13 cellular contexts compared by ENCODE assay signal in genomic region chrX:13086793-13087321, GRCh38. TPM values are rescaled to one million over a fixed set of nuclear protein-coding genes. Genes with fewer than 3 reads are reported as not detected.
DNase-seq lines count a peak whose midpoint lies in the region; ATAC-seq and TF ChIP-seq lines count a peak whose summit lies in the region.
"Not testable (repeated sequence)": the region's sequence is repeated elsewhere in the genome, so short reads cannot be mapped to it uniquely, and the experiment has no call there.
"Had no signal": no experiment of that assay in that cellular context is flagged by ENCODE, and none has a peak within 500 bp of the region (broad histone marks: within the 10 kb centered on the region; RNA-seq: fewer than 3 reads in every experiment).

No MANE protein-coding gene starts in this region.

- not testable (repeated sequence) for H3K36me3 Mint-ChIP-seq in CD4-positive, alpha-beta memory T cell; activated CD8-positive, alpha-beta T cell treated with anti-CD3 and anti-CD28 coated beads, Interleukin-2, amount 10 ng/mL, durations not matched to agents 7 days and 5 days (ENCODE audit: low read depth); activated naive CD4-positive, alpha-beta T cell treated with anti-CD3 and anti-CD28 coated beads, Interleukin-2, amount 50 U/mL, for 24 hours; dendritic cell treated with granulocyte-macrophage colony-stimulating factor and Interleukin-4, amounts not matched to agents 40 ng/mL and 50 ng/mL, for 4 days (ENCODE audit: low read depth); naive thymus-derived CD8-positive, alpha-beta T cell

- H3K9me3 Mint-ChIP-seq in CD4-positive, alpha-beta memory T cell; activated CD8-positive, alpha-beta T cell treated with anti-CD3 and anti-CD28 coated beads, Interleukin-2, amount 10 ng/mL, durations not matched to agents 7 days and 5 days (ENCODE audit: insufficient read depth); activated naive CD4-positive, alpha-beta T cell treated with anti-CD3 and anti-CD28 coated beads, Interleukin-2, amount 50 U/mL, for 24 hours; dendritic cell treated with granulocyte-macrophage colony-stimulating factor and Interleukin-4, amounts not matched to agents 40 ng/mL and 50 ng/mL, for 4 days; naive thymus-derived CD8-positive, alpha-beta T cell: not testable (repeated sequence)

- H2AFZ ChIP-seq in MM.1S (ENCODE audit: low read length); SU-DHL-6 (ENCODE audit: low read depth, low read length, severe bottlenecking): not testable (repeated sequence)

- CTCF ChIA-PET in CD4-positive, alpha-beta memory T cell (lab: Charles Lee; ENCODE audit: partially characterized antibody) = interaction anchor here (0.9 to 5.0 kb wide), 14 partner anchors 10 to 401 kb away, joined by 3 to 32 read pairs (median 8); no protein-coding TSS in a partner anchor
- CTCF ChIA-PET in activated CD8-positive, alpha-beta T cell treated with anti-CD3 and anti-CD28 coated beads, Interleukin-2, amount 10 ng/mL, durations not matched to agents 7 days and 5 days (lab: Charles Lee) = interaction anchor here (0.7 to 5.1 kb wide), 12 partner anchors 12 to 141 kb away, joined by 3 to 37 read pairs (median 4); no protein-coding TSS in a partner anchor

- H3K27me3 Mint-ChIP-seq in CD4-positive, alpha-beta memory T cell; activated CD8-positive, alpha-beta T cell treated with anti-CD3 and anti-CD28 coated beads, Interleukin-2, amount 10 ng/mL, durations not matched to agents 7 days and 5 days (ENCODE audit: low read depth); activated naive CD4-positive, alpha-beta T cell treated with anti-CD3 and anti-CD28 coated beads, Interleukin-2, amount 50 U/mL, for 24 hours; dendritic cell treated with granulocyte-macrophage colony-stimulating factor and Interleukin-4, amounts not matched to agents 40 ng/mL and 50 ng/mL, for 4 days; naive thymus-derived CD8-positive, alpha-beta T cell: not testable (repeated sequence)

- H3K79me2 ChIP-seq in MM.1S (ENCODE audit: low read length); SU-DHL-6 (ENCODE audit: insufficient read depth, low read length): not testable (repeated sequence)

- POLR2A ChIA-PET in CD4-positive, alpha-beta memory T cell (lab: Charles Lee; ENCODE audit: partially characterized antibody) = interaction anchor here (1.0 to 32.7 kb wide), 25 partner anchors 9 to 649 kb away, joined by 3 to 1769 read pairs (median 9); partner anchors contain the start of gene TMSB4X
- POLR2A ChIA-PET in activated CD8-positive, alpha-beta T cell treated with anti-CD3 and anti-CD28 coated beads, Interleukin-2, amount 10 ng/mL, durations not matched to agents 7 days and 5 days (lab: Charles Lee) = interaction anchor here (0.8 to 13.9 kb wide), 11 partner anchors 12 to 138 kb away, joined by 3 to 779 read pairs (median 12); partner anchors contain the start of gene TMSB4X
- POLR2A ChIA-PET in naive thymus-derived CD8-positive, alpha-beta T cell (lab: Charles Lee) = interaction anchor here (0.9 to 20.9 kb wide), 18 partner anchors 13 to 566 kb away, joined by 3 to 1055 read pairs (median 18); partner anchors contain the start of genes TCEANC and TMSB4X

- TF ChIP-seq POLR2A in upper lobe of left lung (IDR thresholded peaks at IDR 0.05) = not testable (repeated sequence)

- ATAC-seq in activated CD8-positive, alpha-beta T cell treated with anti-CD3 and anti-CD28 coated beads, Interleukin-2, amount 10 ng/mL, durations not matched to agents 7 days and 5 days; naive thymus-derived CD8-positive, alpha-beta T cell; upper lobe of left lung (ENCODE audit: low FRiP score in 2 of 2): not testable (repeated sequence)

- H3K27me3 ChIP-seq in CD4-positive, alpha-beta memory T cell (ENCODE audit: insufficient read depth, low read length); MM.1S (replicated peaks; ENCODE audit: insufficient read depth, low read length); SU-DHL-6 (ENCODE audit: low read length); upper lobe of left lung: not testable (repeated sequence)

- H3K36me3 ChIP-seq in CD4-positive, alpha-beta memory T cell (ENCODE audit: insufficient read depth, low read length); MM.1S (replicated peaks; ENCODE audit: insufficient read depth, low read length); SU-DHL-6 (ENCODE audit: low read length); upper lobe of left lung: not testable (repeated sequence)

- intact Hi-C loops in CD4-positive, alpha-beta memory T cell (cut with micrococcal nuclease) = loop anchor here (1.0 kb wide), 4 partner anchors 13 to 136 kb away; no protein-coding TSS in a partner anchor
- intact Hi-C loops in dendritic cell treated with granulocyte-macrophage colony-stimulating factor and Interleukin-4, amounts not matched to agents 40 ng/mL and 50 ng/mL, for 4 days (cut with micrococcal nuclease) = loop anchor here (10.0 kb wide), 1 partner anchor 82 kb away; no protein-coding TSS in a partner anchor

- H3K4me1 ChIP-seq in CD4-positive, alpha-beta memory T cell (ENCODE audit: insufficient read depth, low read length) = peaks cover 98% of the 10 kb centered on the region
- H3K4me1 ChIP-seq in MM.1S (ENCODE audit: low read length) (peaks cover 27% of the 10 kb centered on the region), upper lobe of left lung (peaks cover 10 to 42% (median 17%) of the 10 kb centered on the region in 4 donors)

- WGBS in upper lobe of left lung, 2 donors = 79 to 81% methylated on average over 6 to 8 of the region's 8 CpGs

- peak overlapping the region; percentile 95 to 99 (median 97) for H3K27ac Mint-ChIP-seq in CD4-positive, alpha-beta memory T cell
- H3K27ac Mint-ChIP-seq in activated CD8-positive, alpha-beta T cell treated with anti-CD3 and anti-CD28 coated beads, Interleukin-2, amount 10 ng/mL, durations not matched to agents 7 days and 5 days = peak overlapping the region; percentile 98
- H3K27ac Mint-ChIP-seq in activated naive CD4-positive, alpha-beta T cell treated with anti-CD3 and anti-CD28 coated beads, Interleukin-2, amount 50 U/mL, for 24 hours = peak overlapping the region; percentile 99
- H3K27ac Mint-ChIP-seq in dendritic cell treated with granulocyte-macrophage colony-stimulating factor and Interleukin-4, amounts not matched to agents 40 ng/mL and 50 ng/mL, for 4 days = peak overlapping the region; percentile 77
- H3K27ac Mint-ChIP-seq in naive thymus-derived CD8-positive, alpha-beta T cell = peak overlapping the region; percentile 93 to 100 (median 98)

- H3K4me2 ChIP-seq in MM.1S (ENCODE audit: low read depth, low read length) (peak overlapping the region; percentile 62; the same call in 1 of the 2 replicates), SU-DHL-6 (ENCODE audit: low read depth, low read length, poor library complexity, severe bottlenecking) (peak overlapping the region; percentile 93)

- TF ChIP-seq CTCF in MM.1S (IDR thresholded peaks at IDR 0.05; ENCODE audit: low read length); SU-DHL-6 (IDR thresholded peaks at IDR 0.05; ENCODE audit: insufficient read depth, low read length, poor library complexity, severe bottlenecking); upper lobe of left lung (IDR thresholded peaks at IDR 0.05): not testable (repeated sequence)

- H3F3A ChIP-seq in MM.1S (ENCODE audit: insufficient read depth, low read length) (peaks cover 14% of the 10 kb centered on the region; the same call in 1 of the 2 replicates), SU-DHL-6 (ENCODE audit: insufficient read depth) (peaks cover 82% of the 10 kb centered on the region)

- TF ChIP-seq EP300 in upper lobe of left lung (IDR thresholded peaks at IDR 0.05) = not testable (repeated sequence)

- H3K4me3 Mint-ChIP-seq in CD4-positive, alpha-beta memory T cell = peak overlapping the region; percentile 72 to 87 (median 76)
- peak overlapping the region; percentile 79 for H3K4me3 Mint-ChIP-seq in activated CD8-positive, alpha-beta T cell treated with anti-CD3 and anti-CD28 coated beads, Interleukin-2, amount 10 ng/mL, durations not matched to agents 7 days and 5 days
- H3K4me3 Mint-ChIP-seq in activated naive CD4-positive, alpha-beta T cell treated with anti-CD3 and anti-CD28 coated beads, Interleukin-2, amount 50 U/mL, for 24 hours = peak overlapping the region; percentile 86
- H3K4me3 Mint-ChIP-seq in dendritic cell treated with granulocyte-macrophage colony-stimulating factor and Interleukin-4, amounts not matched to agents 40 ng/mL and 50 ng/mL, for 4 days = not testable (repeated sequence)
- peak overlapping the region; percentile 57 to 89 (median 84) for H3K4me3 Mint-ChIP-seq in naive thymus-derived CD8-positive, alpha-beta T cell

- not testable (repeated sequence) for H3K9me2 ChIP-seq in MM.1S (replicated peaks; ENCODE audit: insufficient read depth, low read length); SU-DHL-6 (replicated peaks; ENCODE audit: insufficient read depth, low read length)

- H3K9ac ChIP-seq in MM.1S (ENCODE audit: low read length) = not testable (repeated sequence)
- peak overlapping the region; percentile 56 for H3K9ac ChIP-seq in SU-DHL-6 (ENCODE audit: low read length)

- not testable (repeated sequence) for H3K9me3 ChIP-seq in CD4-positive, alpha-beta memory T cell (ENCODE audit: control insufficient read depth in 1 of 2, low read length in 2 of 2); MM.1S (replicated peaks; ENCODE audit: insufficient read depth, low read length); SU-DHL-6 (ENCODE audit: insufficient read depth, low read length); upper lobe of left lung

- peak overlapping the region in 1 of 2 donors; percentile 50 for H3K4me3 ChIP-seq in CD4-positive, alpha-beta memory T cell (ENCODE audit: low read length in 2 of 2)
- H3K4me3 ChIP-seq in MM.1S (ENCODE audit: low read length); upper lobe of left lung: not testable (repeated sequence)
- peak overlapping the region; percentile 42 for H3K4me3 ChIP-seq in SU-DHL-6 (ENCODE audit: insufficient read depth, low read length, poor library complexity, severe bottlenecking)

- not testable (repeated sequence) for H4K20me1 ChIP-seq in MM.1S (ENCODE audit: insufficient read depth, low read length); SU-DHL-6 (ENCODE audit: low read depth, low read length)

- DNase-seq in CD4-positive, alpha-beta memory T cell; MM.1S; activated CD8-positive, alpha-beta T cell treated with anti-CD3 and anti-CD28 coated beads, Interleukin-2, amount 10 ng/mL, durations not matched to agents 7 days and 5 days; upper lobe of left lung: not testable (repeated sequence)
- DNase-seq in naive thymus-derived CD8-positive, alpha-beta T cell = peak in 1 of 10 donors; percentile 20

- H3K4me1 Mint-ChIP-seq in CD4-positive, alpha-beta memory T cell = peaks cover 58 to 99% (median 79%) of the 10 kb centered on the region in 4 donors
- H3K4me1 Mint-ChIP-seq in activated CD8-positive, alpha-beta T cell treated with anti-CD3 and anti-CD28 coated beads, Interleukin-2, amount 10 ng/mL, durations not matched to agents 7 days and 5 days (ENCODE audit: low read depth) = peaks cover 95% of the 10 kb centered on the region
- H3K4me1 Mint-ChIP-seq in activated naive CD4-positive, alpha-beta T cell treated with anti-CD3 and anti-CD28 coated beads, Interleukin-2, amount 50 U/mL, for 24 hours = peaks cover 93% of the 10 kb centered on the region
- H3K4me1 Mint-ChIP-seq in dendritic cell treated with granulocyte-macrophage colony-stimulating factor and Interleukin-4, amounts not matched to agents 40 ng/mL and 50 ng/mL, for 4 days (ENCODE audit: low read depth) = peaks cover 41% of the 10 kb centered on the region
- peaks cover 17 to 93% (median 81%) of the 10 kb centered on the region in 4 donors for H3K4me1 Mint-ChIP-seq in naive thymus-derived CD8-positive, alpha-beta T cell

- H3K27ac ChIP-seq in CD4-positive, alpha-beta memory T cell (ENCODE audit: low read depth, low read length) = peak overlapping the region; percentile 94
- H3K27ac ChIP-seq in MM.1S (ENCODE audit: low read length) = peak overlapping the region; percentile 86; the same call in 1 of the 2 replicates
- H3K27ac ChIP-seq in SU-DHL-6 (ENCODE audit: low read depth, low read length) = peak overlapping the region; percentile 99
- H3K27ac ChIP-seq in upper lobe of left lung = peak overlapping the region; percentile 22 to 70 (median 44)

RNA-seq across cellular contexts. Expression of gene FAM9C, which starts 42.4 kb away (rescaled TPM):
- not detected for total RNA-seq in CD4-positive, alpha-beta memory T cell
- under 1 TPM in 1 of 2 donors, not detected in 1; 0.34 TPM for polyA plus RNA-seq in CD4-positive, alpha-beta memory T cell
- not detected for total RNA-seq in activated CD8-positive, alpha-beta T cell treated with anti-CD3 and anti-CD28 coated beads, Interleukin-2, amount 10 ng/mL, durations not matched to agents 7 days and 5 days
- not detected for total RNA-seq in naive thymus-derived CD8-positive, alpha-beta T cell
- polyA plus RNA-seq in naive thymus-derived CD8-positive, alpha-beta T cell = not detected
- under 1 TPM in 1 of 6 donors, not detected in 5; 0.20 TPM for total RNA-seq in upper lobe of left lung
- total RNA-seq: HT-29, kidney epithelial cell, lung microvascular endothelial cell, osteoblast, renal cortical epithelial cell had no signal

Comparison
In these comparisons a context has a peak if more than half of its experiments do, and no peak if none do; other contexts are left out.
1. H3K27ac ChIP-seq: peak in every context shown above with its lines; median percentile 99 in SU-DHL-6; 94 in CD4-positive, alpha-beta memory T cell; 86 in MM.1S; 44 in upper lobe of left lung.